In the genomic region with DNA sequence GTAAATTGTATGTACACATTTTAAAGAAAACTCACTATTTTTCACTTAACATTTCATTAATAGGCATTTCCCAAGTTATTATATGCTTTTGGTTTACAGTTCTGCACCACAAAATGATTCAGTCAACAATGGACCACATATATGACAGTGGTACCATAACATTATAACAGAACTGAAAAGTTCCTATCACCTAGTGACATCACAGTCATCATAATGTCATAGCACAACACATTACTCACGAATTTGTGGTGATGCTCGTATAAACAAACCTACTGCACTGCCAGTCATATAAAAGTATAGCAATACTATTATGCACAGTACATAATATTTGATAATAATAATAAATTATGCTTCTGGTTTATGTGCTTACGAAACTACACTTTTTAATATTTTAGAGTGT, we compare ENCODE assay signal across 15 cellular contexts. TPM values are rescaled to one million over a fixed set of nuclear protein-coding genes. Genes with fewer than 3 reads are reported as not detected.
A peak's percentile ranks its signal among the peaks of the same experiment; 100 is the strongest.
DNase-seq lines count a peak whose midpoint lies in the region; ATAC-seq and TF ChIP-seq lines count a peak whose summit lies in the region.
"Had no signal": no experiment of that assay in that cellular context is flagged by ENCODE, and none has a peak within 500 bp of the region (broad histone marks: within the 10 kb centered on the region; RNA-seq: fewer than 3 reads in every experiment).

No MANE protein-coding gene starts in this region.

- no peak overlapping the region for H3K4ac ChIP-seq in IMR-90 (ENCODE audit: low read depth, low read length)

- dilution Hi-C loops in IMR-90 (cut with HindIII; ENCODE audit: low sequenced_read_pairs, unreplicated experiment) = no loop called here

- TF ChIP-seq CTCF in IMR-90 (conservative IDR thresholded peaks at IDR 0.05; ENCODE audit: low read depth, low read length) = no peak

- no peak for TF ChIP-seq POLR2A in IMR-90 (IDR thresholded peaks at IDR 0.05; ENCODE audit: low read depth, low read length)

- no peaks in the 10 kb centered on the region for H3K9me3 Mint-ChIP-seq in activated T-helper 17 cell treated with anti-CD3 and anti-CD28 coated beads, Interleukin-2, amount 50 U/mL, for 72 hours
- H3K9me3 Mint-ChIP-seq: CD4-positive, alpha-beta memory T cell; H9; HFFc6 had no signal

- no peaks in the 10 kb centered on the region for H3K9me3 ChIP-seq in IMR-90 (ENCODE audit: control insufficient read depth, insufficient read depth, low read length)

- no peak overlapping the region for H4K91ac ChIP-seq in IMR-90 (ENCODE audit: insufficient read depth, low read depth, low read length)

- H4K20me1 ChIP-seq in IMR-90 (ENCODE audit: insufficient read depth, low read length) = no peaks in the 10 kb centered on the region

- no peak overlapping the region for H3K27ac Mint-ChIP-seq in activated T-helper 17 cell treated with anti-CD3 and anti-CD28 coated beads, Interleukin-2, amount 50 U/mL, for 72 hours
- H3K27ac Mint-ChIP-seq: CD4-positive, alpha-beta memory T cell; H9; HFFc6 had no signal

- no peak overlapping the region for H2BK20ac ChIP-seq in IMR-90 (ENCODE audit: low read depth, low read length)

- no peak overlapping the region for H2AFZ ChIP-seq in IMR-90 (replicated peaks; ENCODE audit: low read length, poor library complexity)
- H2AFZ ChIP-seq: GM23248 had no signal

- no peaks in the 10 kb centered on the region for H3K4me1 ChIP-seq in IMR-90 (ENCODE audit: control insufficient read depth, insufficient read depth, low read length)

- no peak overlapping the region for H4K5ac ChIP-seq in IMR-90 (ENCODE audit: low read depth, low read length)

- no peak overlapping the region for H3K23ac ChIP-seq in IMR-90 (ENCODE audit: low read depth, low read length)

- no peak overlapping the region for H3K4me3 Mint-ChIP-seq in activated T-helper 17 cell treated with anti-CD3 and anti-CD28 coated beads, Interleukin-2, amount 50 U/mL, for 72 hours
- H3K4me3 Mint-ChIP-seq: CD4-positive, alpha-beta memory T cell; H9; HFFc6 had no signal

- no peak overlapping the region for H3K14ac ChIP-seq in IMR-90 (replicated peaks; ENCODE audit: low read depth, low read length)

- H3K27ac ChIP-seq in IMR-90 (ENCODE audit: insufficient read depth, low read length) = no peak overlapping the region
- H3K27ac ChIP-seq: GM23248 had no signal

- CTCF ChIA-PET in IMR-90 (lab: Yijun Ruan, JAX) = no interaction called here

- H3K56ac ChIP-seq in IMR-90 (ENCODE audit: extremely low read depth, insufficient read depth, low read length) = no peak overlapping the region

- H4K8ac ChIP-seq in IMR-90 (ENCODE audit: low read depth in 2 of 2, low read length in 2 of 2) = no peak overlapping the region

- TF ChIP-seq RAD21 in IMR-90 (IDR thresholded peaks at IDR 0.05; ENCODE audit: low read length) = no peak

- no peaks in the 10 kb centered on the region for H3K4me1 Mint-ChIP-seq in activated T-helper 17 cell treated with anti-CD3 and anti-CD28 coated beads, Interleukin-2, amount 50 U/mL, for 72 hours
- H3K4me1 Mint-ChIP-seq: CD4-positive, alpha-beta memory T cell; H9 had no signal

- no peaks in the 10 kb centered on the region for H3K27me3 ChIP-seq in IMR-90 (ENCODE audit: control insufficient read depth, insufficient read depth, low read length)

- no CpG with 5 or more reads among the region's 3 CpGs for WGBS in IMR-90 (ENCODE audit: extremely low coverage in 2 of 2, insufficient read length in 1 of 2), 2 experiments

- no peaks in the 10 kb centered on the region for H3K36me3 Mint-ChIP-seq in activated T-helper 17 cell treated with anti-CD3 and anti-CD28 coated beads, Interleukin-2, amount 50 U/mL, for 72 hours (ENCODE audit: low read depth)
- H3K36me3 Mint-ChIP-seq: CD4-positive, alpha-beta memory T cell had no signal

- H3K4me2 ChIP-seq in IMR-90 (ENCODE audit: low read depth, low read length) = no peak overlapping the region

- no peak overlapping the region for H2AK9ac ChIP-seq in IMR-90 (replicated peaks; ENCODE audit: low read depth, low read length, poor library complexity)

- no peaks in the 10 kb centered on the region for H3K79me1 ChIP-seq in IMR-90 (ENCODE audit: low read depth in 1 of 2, low read length in 2 of 2)

- no peak overlapping the region for H2BK120ac ChIP-seq in IMR-90 (ENCODE audit: low read depth, low read length)

- H3K4me3 ChIP-seq in IMR-90 (ENCODE audit: insufficient read depth, low read depth, low read length) = no peak overlapping the region
- H3K4me3 ChIP-seq: GM23248 had no signal

- POLR2A ChIA-PET in IMR-90 (lab: Charles Lee; ENCODE audit: unreplicated experiment) = no interaction called here

- H2AK5ac ChIP-seq in IMR-90 (ENCODE audit: low read depth, low read length) = no peak overlapping the region

- H3K18ac ChIP-seq in IMR-90 (ENCODE audit: low read depth, low read length) = no peak overlapping the region

- H3K9ac ChIP-seq in IMR-90 (ENCODE audit: low read depth, low read length) = no peak overlapping the region
- H3K9ac ChIP-seq: GM23248 had no signal

- no peak for ATAC-seq in IMR-90 (ENCODE audit: low read depth)
- peak; percentile 32 for ATAC-seq in activated T-helper 17 cell treated with anti-CD3 and anti-CD28 coated beads, Interleukin-2, amount 50 U/mL, for 72 hours (replicated peaks)

- DNase-seq in H4 (ENCODE audit: low spot score) (peak; percentile 16), IMR-90 (peak; percentile 2), T1000 (lab: John Stamatoyannopoulos, UW) (no peak), nucleus accumbens (lab: John Stamatoyannopoulos, UW) (no peak)
- DNase-seq in effector CD8-positive, alpha-beta T cell (lab: John Stamatoyannopoulos, UW) = no peak
- DNase-seq: C1 segment of cervical spinal cord; Calu3; CD4-positive, alpha-beta memory T cell; COR-L47; DMS53; DMS79 treated with DMSO at 0.1 percent for 48 hours; GM23248; H9; HFFc6 had no signal

- BruUV-seq in IMR-90 (replicated peaks; lab: Mats Ljungman, UMichigan) = no TSS peak

- H3K27me3 Mint-ChIP-seq in activated T-helper 17 cell treated with anti-CD3 and anti-CD28 coated beads, Interleukin-2, amount 50 U/mL, for 72 hours = peaks cover 4% of the 10 kb centered on the region
- H3K27me3 Mint-ChIP-seq: CD4-positive, alpha-beta memory T cell had no signal

- peaks cover 2% of the 10 kb centered on the region; the same call in 1 of the 2 replicates for H3K9me1 ChIP-seq in IMR-90 (ENCODE audit: insufficient read depth, low read length)

- in situ Hi-C loops in IMR-90 (cut with MboI; ENCODE audit: low sequenced_read_pairs) = no loop called here

- intact Hi-C loops in IMR-90 (cut with micrococcal nuclease) = no loop called here

- H2BK15ac ChIP-seq in IMR-90 (ENCODE audit: low read depth, low read length) = no peak overlapping the region

- H2BK5ac ChIP-seq in IMR-90 (ENCODE audit: low read depth, low read length, poor library complexity, severe bottlenecking) = no peak overlapping the region

- no peaks in the 10 kb centered on the region for H3K36me3 ChIP-seq in IMR-90 (ENCODE audit: control insufficient read depth, insufficient read depth, low read length)

TF ChIP-seq in IMR-90, 13 proteins besides CTCF, POLR2A, EP300 and RAD21:
- TF ChIP-seq CHD1 (IDR thresholded peaks at IDR 0.05; ENCODE audit: low read depth, low read length) = no peak
- TF ChIP-seq, protein P1, sequence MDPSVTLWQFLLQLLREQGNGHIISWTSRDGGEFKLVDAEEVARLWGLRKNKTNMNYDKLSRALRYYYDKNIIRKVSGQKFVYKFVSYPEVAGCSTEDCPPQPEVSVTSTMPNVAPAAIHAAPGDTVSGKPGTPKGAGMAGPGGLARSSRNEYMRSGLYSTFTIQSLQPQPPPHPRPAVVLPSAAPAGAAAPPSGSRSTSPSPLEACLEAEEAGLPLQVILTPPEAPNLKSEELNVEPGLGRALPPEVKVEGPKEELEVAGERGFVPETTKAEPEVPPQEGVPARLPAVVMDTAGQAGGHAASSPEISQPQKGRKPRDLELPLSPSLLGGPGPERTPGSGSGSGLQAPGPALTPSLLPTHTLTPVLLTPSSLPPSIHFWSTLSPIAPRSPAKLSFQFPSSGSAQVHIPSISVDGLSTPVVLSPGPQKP (IDR thresholded peaks at IDR 0.05; ENCODE audit: borderline replicate concordance, low read depth, low read length) = no peak
- no peak for TF ChIP-seq MAFK (IDR thresholded peaks at IDR 0.05; ENCODE audit: low read depth, low read length)
- TF ChIP-seq RCOR1 (IDR thresholded peaks at IDR 0.05; ENCODE audit: insufficient replicate concordance, low read length) = no peak
- TF ChIP-seq MAZ (IDR thresholded peaks at IDR 0.05; ENCODE audit: borderline replicate concordance, low read depth, low read length) = no peak
- TF ChIP-seq RFX5 (IDR thresholded peaks at IDR 0.05; ENCODE audit: low read depth, low read length) = no peak
- TF ChIP-seq SMC3 (IDR thresholded peaks at IDR 0.05; ENCODE audit: low read depth, low read length) = no peak
- TF ChIP-seq NFE2L2 (IDR thresholded peaks at IDR 0.05; ENCODE audit: low read depth, low read length) = no peak
- TF ChIP-seq MXI1 (IDR thresholded peaks at IDR 0.05; ENCODE audit: borderline replicate concordance, low read depth, low read length) = no peak
- TF ChIP-seq, protein P2, sequence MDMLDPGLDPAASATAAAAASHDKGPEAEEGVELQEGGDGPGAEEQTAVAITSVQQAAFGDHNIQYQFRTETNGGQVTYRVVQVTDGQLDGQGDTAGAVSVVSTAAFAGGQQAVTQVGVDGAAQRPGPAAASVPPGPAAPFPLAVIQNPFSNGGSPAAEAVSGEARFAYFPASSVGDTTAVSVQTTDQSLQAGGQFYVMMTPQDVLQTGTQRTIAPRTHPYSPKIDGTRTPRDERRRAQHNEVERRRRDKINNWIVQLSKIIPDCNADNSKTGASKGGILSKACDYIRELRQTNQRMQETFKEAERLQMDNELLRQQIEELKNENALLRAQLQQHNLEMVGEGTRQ (IDR thresholded peaks at IDR 0.05; ENCODE audit: low read depth, low read length) = no peak
- no peak for TF ChIP-seq FOS (IDR thresholded peaks at IDR 0.05; ENCODE audit: low read depth, low read length)
- no peak for TF ChIP-seq CEBPB (IDR thresholded peaks at IDR 0.05; ENCODE audit: low read depth, low read length)
- TF ChIP-seq BHLHE40 (IDR thresholded peaks at IDR 0.05; ENCODE audit: low read depth, low read length) = no peak

RNA-seq across cellular contexts. Expression of a gene that starts 30.9 kb away (rescaled TPM):
- total RNA-seq in H4 (2014; rRNA removed; shearing (Covaris generic)) = 0.31 and 0.89 TPM in 2 replicates
- total RNA-seq in IMR-90 (2012; rRNA removed) = 1.6 and 1.7 TPM in 2 replicates
- 0.63 and 0.72 TPM in 2 replicates for polyA plus RNA-seq in IMR-90 (2012; rRNA removed)
- 0.24 and 0.44 TPM in 2 replicates for polyA plus RNA-seq in IMR-90 (2012; cell fraction: cytosol; rRNA removed)
- 0.11 and 0.68 TPM in 2 replicates for polyA plus RNA-seq in IMR-90 (2012; cell fraction: nucleus; rRNA removed; ENCODE audit: low replicate concordance)
- 1 to 10 TPM in 1 of 2 donors, under 1 TPM in 1; 0.65 to 1.4 TPM for total RNA-seq in activated T-helper 17 cell treated with anti-CD3 and anti-CD28 coated beads, Interleukin-2, amount 50 U/mL, for 72 hours

RNA-seq across cellular contexts. Expression of a gene that starts 31.1 kb away (rescaled TPM):
- 17.6 and 25.4 TPM in 2 replicates for total RNA-seq in H4 (2014; rRNA removed; shearing (Covaris generic))
- 11.5 and 32.2 TPM in 2 replicates for total RNA-seq in IMR-90 (2012; rRNA removed)
- polyA plus RNA-seq in IMR-90 (2012; rRNA removed) = 4.6 and 5.0 TPM in 2 replicates
- polyA plus RNA-seq in IMR-90 (2012; cell fraction: cytosol; rRNA removed) = 0.71 and 0.90 TPM in 2 replicates
- polyA plus RNA-seq in IMR-90 (2012; cell fraction: nucleus; rRNA removed; ENCODE audit: low replicate concordance) = 0.57 and 4.7 TPM in 2 replicates
- 10 to 100 TPM; 44.7 to 60.0 TPM for total RNA-seq in activated T-helper 17 cell treated with anti-CD3 and anti-CD28 coated beads, Interleukin-2, amount 50 U/mL, for 72 hours

Comparison
In these comparisons a context has a peak if more than half of its experiments do, and no peak if none do; other contexts are left out.
1. DNase-seq: peak in H4 (single experiment) and IMR-90 (single experiment); none in effector CD8-positive, alpha-beta T cell (single experiment), T1000 (single experiment) and nucleus accumbens (0 of 56).